Comparison of ENCODE assay signal across 10 cellular contexts in the genomic region with DNA sequence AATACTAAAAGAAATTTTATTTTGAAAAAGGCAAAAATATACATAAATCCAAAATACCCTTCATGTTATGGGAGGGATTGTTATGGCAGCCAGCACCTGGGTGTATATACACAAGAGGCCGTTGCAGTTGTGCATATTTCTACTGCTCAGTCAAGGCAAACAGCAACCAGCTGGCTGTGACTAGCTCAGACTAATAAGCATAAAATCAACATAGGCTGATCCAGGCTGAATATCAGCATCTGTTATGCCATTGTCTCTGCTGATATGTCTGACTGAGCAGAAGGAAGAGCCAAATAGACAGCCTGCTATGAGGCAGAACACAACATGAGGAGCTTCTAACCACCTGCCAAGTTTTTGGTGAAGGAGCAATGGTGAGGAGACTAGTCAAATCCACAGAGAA.
A peak's percentile ranks its signal among the peaks of the same experiment; 100 is the strongest.
DNase-seq lines count a peak whose midpoint lies in the region; ATAC-seq, FAIRE-seq and TF ChIP-seq lines count a peak whose summit lies in the region.
"Had no signal": no experiment of that assay in that cellular context is flagged by ENCODE, and none has a peak within 500 bp of the region (broad histone marks: within the 10 kb centered on the region; RNA-seq: fewer than 3 reads in every experiment).

No MANE protein-coding gene starts in this region.

- H3K4me1 Mint-ChIP-seq in activated T-helper 2 cell treated with anti-CD3 and anti-CD28 coated beads, Interferon-gamma antibody, Interleukin-2, Interleukin-4, amounts not matched to agents 10 μg/mL and 5 μg/mL and 100 μg/mL, durations not matched to agents 14 hours and 24 hours and 36 hours (ENCODE audit: low read depth) = no peaks in the 10 kb centered on the region
- H3K4me1 Mint-ChIP-seq: immature natural killer cell had no signal

- H3K4me3 ChIP-seq in endothelial cell of umbilical vein (replicated peaks in 1 of 3; ENCODE audit: insufficient read depth in 1 of 3, low read depth in 1 of 3, low read length in 3 of 3) = peak overlapping the region in 1 of 3 experiments; percentile 52
- H3K4me3 ChIP-seq in skeletal muscle cell (ENCODE audit: low read depth, low read length) = no peak overlapping the region

- H4K20me1 ChIP-seq in endothelial cell of umbilical vein (replicated peaks; ENCODE audit: control insufficient read depth, extremely low read depth, insufficient read depth, low read length) = no peaks in the 10 kb centered on the region

- no peaks in the 10 kb centered on the region for H3K36me3 ChIP-seq in endothelial cell of umbilical vein (ENCODE audit: control insufficient read depth in 2 of 2, extremely low read depth in 1 of 2, insufficient read depth in 2 of 2, low read length in 2 of 2)

- no peak overlapping the region for H3K4me3 Mint-ChIP-seq in activated T-helper 2 cell treated with anti-CD3 and anti-CD28 coated beads, Interferon-gamma antibody, Interleukin-2, Interleukin-4, amounts not matched to agents 10 μg/mL and 5 μg/mL and 100 μg/mL, durations not matched to agents 14 hours and 24 hours and 36 hours (ENCODE audit: low read depth)
- H3K4me3 Mint-ChIP-seq: activated naive CD8-positive, alpha-beta T cell; immature natural killer cell had no signal

- FAIRE-seq in endothelial cell of umbilical vein (lab: Jason Lieb, UNC) = peak; percentile 73

- peak overlapping the region; percentile 38 for H2AFZ ChIP-seq in endothelial cell of umbilical vein (ENCODE audit: low read depth, low read length)

- peaks cover 6% of the 10 kb centered on the region for H3K9me3 Mint-ChIP-seq in activated T-helper 2 cell treated with anti-CD3 and anti-CD28 coated beads, Interferon-gamma antibody, Interleukin-2, Interleukin-4, amounts not matched to agents 10 μg/mL and 5 μg/mL and 100 μg/mL, durations not matched to agents 14 hours and 24 hours and 36 hours

- no peaks in the 10 kb centered on the region for H3K36me3 Mint-ChIP-seq in activated T-helper 2 cell treated with anti-CD3 and anti-CD28 coated beads, Interferon-gamma antibody, Interleukin-2, Interleukin-4, amounts not matched to agents 10 μg/mL and 5 μg/mL and 100 μg/mL, durations not matched to agents 14 hours and 24 hours and 36 hours (ENCODE audit: low read depth)
- H3K36me3 Mint-ChIP-seq: activated naive CD8-positive, alpha-beta T cell; immature natural killer cell had no signal

- H3K27me3 ChIP-seq in endothelial cell of umbilical vein (ENCODE audit: control insufficient read depth in 2 of 2, insufficient read depth in 2 of 2, low read length in 2 of 2) = no peaks in the 10 kb centered on the region

- H3K27me3 Mint-ChIP-seq in activated T-helper 2 cell treated with anti-CD3 and anti-CD28 coated beads, Interferon-gamma antibody, Interleukin-2, Interleukin-4, amounts not matched to agents 10 μg/mL and 5 μg/mL and 100 μg/mL, durations not matched to agents 14 hours and 24 hours and 36 hours (ENCODE audit: low read depth) = no peaks in the 10 kb centered on the region
- H3K27me3 Mint-ChIP-seq: activated naive CD8-positive, alpha-beta T cell had no signal

- H3K9me1 ChIP-seq in endothelial cell of umbilical vein (replicated peaks; ENCODE audit: control insufficient read depth, extremely low read depth, insufficient read depth, low read length) = no peaks in the 10 kb centered on the region

- peak overlapping the region; percentile 83 for H3K9ac ChIP-seq in endothelial cell of umbilical vein (replicated peaks; ENCODE audit: extremely low read depth, insufficient read depth, low read length)

- dilution Hi-C loops in endothelial cell of umbilical vein (cut with MboI; ENCODE audit: extremely low pct_ligation_motif_present, low sequenced_read_pairs) = no loop called here

- no peak for TF ChIP-seq CTCF in endothelial cell of umbilical vein (IDR thresholded peaks at IDR 0.05; ENCODE audit: extremely low read depth in 1 of 2, insufficient read depth in 1 of 2, low read depth in 1 of 2, low read length in 2 of 2)

- intact Hi-C loops in endothelial cell of umbilical vein (cut with micrococcal nuclease) = loop anchor here (1.0 to 5.0 kb wide), 3 partner anchors 280 to 608 kb away; partner anchors contain the start of gene ALCAM
- intact Hi-C loops in activated T-helper 2 cell treated with anti-CD3 and anti-CD28 coated beads, Interferon-gamma antibody, Interleukin-2, Interleukin-4, amounts not matched to agents 10 μg/mL and 5 μg/mL and 100 μg/mL, durations not matched to agents 14 hours and 24 hours and 36 hours (cut with micrococcal nuclease) = no loop called here

- POLR2A ChIA-PET in endothelial cell of umbilical vein (lab: Charles Lee) = interaction anchor here (1.4 to 1.7 kb wide), 2 partner anchors 453 to 458 kb away, joined by 3 to 7 read pairs; partner anchors contain the start of gene ALCAM

- peaks cover 29% of the 10 kb centered on the region for H3K4me1 ChIP-seq in endothelial cell of umbilical vein (ENCODE audit: control insufficient read depth, extremely low read depth, insufficient read depth, low read length)

- H3K79me2 ChIP-seq in endothelial cell of umbilical vein (ENCODE audit: control insufficient read depth, insufficient read depth, low read length) = peaks cover 15% of the 10 kb centered on the region

- peak overlapping the region; percentile 99 for H3K27ac ChIP-seq in endothelial cell of umbilical vein (ENCODE audit: insufficient read depth, low read depth, low read length)

- ATAC-seq in GM21423 (IDR thresholded peaks at IDR 0.05; ENCODE audit: unreplicated experiment) = no peak
- ATAC-seq in HG02588 (IDR thresholded peaks at IDR 0.05; ENCODE audit: unreplicated experiment) = no peak
- ATAC-seq in HG03135 (IDR thresholded peaks at IDR 0.05; ENCODE audit: unreplicated experiment) = no peak

- no TSS peak for BruUV-seq in endothelial cell of umbilical vein (replicated peaks; lab: Mats Ljungman, UMichigan)

- no peak overlapping the region for H3K27ac Mint-ChIP-seq in activated T-helper 2 cell treated with anti-CD3 and anti-CD28 coated beads, Interferon-gamma antibody, Interleukin-2, Interleukin-4, amounts not matched to agents 10 μg/mL and 5 μg/mL and 100 μg/mL, durations not matched to agents 14 hours and 24 hours and 36 hours
- H3K27ac Mint-ChIP-seq: activated naive CD8-positive, alpha-beta T cell; immature natural killer cell had no signal

- peak overlapping the region; percentile 85 for H3K4me2 ChIP-seq in endothelial cell of umbilical vein (ENCODE audit: insufficient read depth, low read length)

- peak; percentile 31 for TF ChIP-seq POLR2A in endothelial cell of umbilical vein (IDR thresholded peaks at IDR 0.05; ENCODE audit: low read depth, low read length)

- CTCF ChIA-PET in endothelial cell of umbilical vein (lab: Charles Lee) = interaction anchor here (0.6 to 1.4 kb wide), 8 partner anchors 29 to 461 kb away, joined by 3 to 4 read pairs (median 3); partner anchors contain the start of gene ALCAM

- H3K9me3 ChIP-seq in endothelial cell of umbilical vein (replicated peaks; ENCODE audit: control insufficient read depth, insufficient read depth, low read length) = peaks cover 3% of the 10 kb centered on the region

- DNase-seq in HS-5 (ENCODE audit: low read depth) = peak; percentile 63
- DNase-seq in NCI-H748 (lab: John Stamatoyannopoulos, UW; ENCODE audit: unreplicated experiment) = peak; percentile 95
- peak; percentile 85 for DNase-seq in endothelial cell of umbilical vein (ENCODE audit: low read depth, low spot score)
- DNase-seq in skeletal muscle cell (ENCODE audit: low read depth) = peak; percentile 57
- DNase-seq in activated T-helper 2 cell treated with anti-CD3 and anti-CD28 coated beads, Interferon-gamma antibody, Interleukin-2, Interleukin-4, amounts not matched to agents 10 μg/mL and 5 μg/mL and 100 μg/mL, durations not matched to agents 14 hours and 24 hours and 36 hours (ENCODE audit: low spot score) = no peak
- DNase-seq: immature natural killer cell had no signal

TF ChIP-seq in endothelial cell of umbilical vein, 7 proteins besides CTCF, POLR2A, EP300 and RAD21:
- TF ChIP-seq POLR2AphosphoS5 (IDR thresholded peaks at IDR 0.05; ENCODE audit: insufficient read depth, low read depth, low read length) (peak; percentile 5), MYC (IDR thresholded peaks at IDR 0.05; ENCODE audit: low read depth, low read length) (no peak)
